Comparison of ENCODE assay signal across 28 cellular contexts in genomic region chr3:184932777-184933176, GRCh38.
"Had no signal": no experiment of that assay in that cellular context is flagged by ENCODE, and none has a peak within 500 bp of the region (broad histone marks: within the 10 kb centered on the region; RNA-seq: fewer than 3 reads in every experiment).

No MANE protein-coding gene starts in this region.

- H3K27me3 Mint-ChIP-seq: stimulated activated memory B cell treated with anti-CD40 and anti-IgM and Interleukin-4, amounts not matched to agents 10 μg/mL and 1 μg/mL and 100 μg/mL, for 72 hours; stimulated activated naive B cell treated with anti-CD40 and anti-IgM and Interleukin-4, amounts not matched to agents 10 μg/mL and 1 μg/mL and 100 μg/mL, for 72 hours; stimulated activated naive CD8-positive, alpha-beta T cell treated with anti-CD3 and anti-CD28 coated beads, Interleukin-15, amount 100 ng/mL, for 72 hours; stimulated activated naive CD8-positive, alpha-beta T cell treated with anti-CD3 and anti-CD28 coated beads, Interleukin-15, Interleukin-2, amounts not matched to agents 100 ng/mL and 50 ng/mL, for 24 hours; type B pancreatic cell had no signal

- H3K4me1 ChIP-seq: stomach, suprapubic skin, testis, thyroid gland, tibial artery, tibial nerve, transverse colon, upper lobe of left lung, upper lobe of right lung, uterus, vagina had no signal

- H3K4me1 Mint-ChIP-seq: stimulated activated effector memory CD8-positive, alpha-beta T cell treated with anti-CD3 and anti-CD28 coated beads, Interleukin-12 subunit alpha, Interleukin-12 subunit beta, amount 100 ng/mL, for 72 hours; stimulated activated memory B cell treated with anti-CD40 and anti-IgM and Interleukin-4, amounts not matched to agents 10 μg/mL and 1 μg/mL and 100 μg/mL, for 72 hours; stimulated activated naive B cell treated with anti-CD40 and anti-IgM and Interleukin-4, amounts not matched to agents 10 μg/mL and 1 μg/mL and 100 μg/mL, for 72 hours; stimulated activated naive CD8-positive, alpha-beta T cell treated with anti-CD3 and anti-CD28 coated beads, Interleukin-15, amount 100 ng/mL, for 72 hours had no signal

- ATAC-seq: stimulated activated effector memory CD8-positive, alpha-beta T cell treated with anti-CD3 and anti-CD28 coated beads, Interleukin-12 subunit alpha, Interleukin-12 subunit beta, amount 100 ng/mL, for 72 hours; stimulated activated memory B cell treated with anti-CD40 and anti-IgM and Interleukin-4, amounts not matched to agents 10 μg/mL and 1 μg/mL and 100 μg/mL, for 72 hours; stimulated activated naive B cell treated with anti-CD40 and anti-IgM and Interleukin-4, amounts not matched to agents 10 μg/mL and 1 μg/mL and 100 μg/mL, for 72 hours; stimulated activated naive CD8-positive, alpha-beta T cell treated with anti-CD3 and anti-CD28 coated beads, Interleukin-15, amount 100 ng/mL, for 72 hours; stimulated activated naive CD8-positive, alpha-beta T cell treated with anti-CD3 and anti-CD28 coated beads, Interleukin-15, Interleukin-2, amounts not matched to agents 100 U/mL and 50 U/mL, for 24 hours; upper lobe of right lung had no signal

- H3K36me3 ChIP-seq: uterus, vagina had no signal

- H3K4me3 ChIP-seq: stomach, suprapubic skin, testis, thoracic aorta, thyroid gland, tibial artery, tibial nerve, transverse colon, upper lobe of left lung, upper lobe of right lung, uterus, vagina had no signal

- H3K27me3 ChIP-seq: stomach, suprapubic skin, testis, thyroid gland, tibial artery, tibial nerve, transverse colon, upper lobe of left lung, upper lobe of right lung, uterus, vagina had no signal

- H3K27ac ChIP-seq: stomach, suprapubic skin, testis, thoracic aorta, thyroid gland, tibial artery, tibial nerve, transverse colon, upper lobe of left lung, upper lobe of right lung, uterus, vagina had no signal

- H3K9me3 ChIP-seq: stomach, suprapubic skin, testis, thoracic aorta, thyroid gland, tibial artery, tibial nerve, transverse colon, upper lobe of left lung, upper lobe of right lung, uterus, vagina had no signal

- H3K27ac Mint-ChIP-seq: stimulated activated effector memory CD8-positive, alpha-beta T cell treated with anti-CD3 and anti-CD28 coated beads, Interleukin-12 subunit alpha, Interleukin-12 subunit beta, amount 100 ng/mL, for 72 hours; stimulated activated memory B cell treated with anti-CD40 and anti-IgM and Interleukin-4, amounts not matched to agents 10 μg/mL and 1 μg/mL and 100 μg/mL, for 72 hours; stimulated activated naive B cell treated with anti-CD40 and anti-IgM and Interleukin-4, amounts not matched to agents 10 μg/mL and 1 μg/mL and 100 μg/mL, for 72 hours; stimulated activated naive CD8-positive, alpha-beta T cell treated with anti-CD3 and anti-CD28 coated beads, Interleukin-15, Interleukin-2, amounts not matched to agents 100 ng/mL and 50 ng/mL, for 24 hours; type B pancreatic cell had no signal

- H3K4me3 Mint-ChIP-seq: stimulated activated effector memory CD8-positive, alpha-beta T cell treated with anti-CD3 and anti-CD28 coated beads, Interleukin-12 subunit alpha, Interleukin-12 subunit beta, amount 100 ng/mL, for 72 hours; stimulated activated memory B cell treated with anti-CD40 and anti-IgM and Interleukin-4, amounts not matched to agents 10 μg/mL and 1 μg/mL and 100 μg/mL, for 72 hours; stimulated activated naive B cell treated with anti-CD40 and anti-IgM and Interleukin-4, amounts not matched to agents 10 μg/mL and 1 μg/mL and 100 μg/mL, for 72 hours; stimulated activated naive CD8-positive, alpha-beta T cell treated with anti-CD3 and anti-CD28 coated beads, Interleukin-15, amount 100 ng/mL, for 72 hours; stimulated activated naive CD8-positive, alpha-beta T cell treated with anti-CD3 and anti-CD28 coated beads, Interleukin-15, Interleukin-2, amounts not matched to agents 100 ng/mL and 50 ng/mL, for 24 hours; type B pancreatic cell had no signal

- DNase-seq: stimulated activated CD4-positive, alpha-beta T cell treated with anti-CD3 and anti-CD28 coated beads, Interleukin-2, amount 100 ng/mL, for 48 hours; stimulated activated CD4-positive, alpha-beta T cell treated with anti-CD3 and anti-CD28 coated beads, Interleukin-4, amount 100 ng/mL, for 1 hour; stimulated activated CD4-positive, alpha-beta T cell treated with anti-CD3 and anti-CD28 coated beads, Interleukin-4, amount 100 ng/mL, for 24 hours; stimulated activated CD4-positive, alpha-beta T cell treated with anti-CD3 and anti-CD28 coated beads, Interleukin-4, amount 100 ng/mL, for 4 hours; stimulated activated CD8-positive, alpha-beta memory T cell treated with anti-CD3 and anti-CD28 coated beads, Interleukin-4, amount 100 ng/mL, for 48 hours; stimulated activated naive B cell treated with anti-CD40 and anti-IgM and Interleukin-4, amounts not matched to agents 10 μg/mL and 1 μg/mL and 100 μg/mL, for 72 hours; stimulated activated naive CD4-positive, alpha-beta T cell; stimulated activated naive CD4-positive, alpha-beta T cell treated with Interleukin-2 at 50 U/mL for 16 hours; stimulated activated naive CD8-positive, alpha-beta T cell treated with anti-CD3 and anti-CD28 coated beads, Interleukin-15, amount 100 ng/mL, for 72 hours; stimulated activated naive CD8-positive, alpha-beta T cell treated with anti-CD3 and anti-CD28 coated beads, Interleukin-15, Interleukin-2, amounts not matched to agents 100 U/mL and 50 U/mL, for 24 hours; stomach; substantia nigra; testis; thyroid gland; tibial artery; transverse colon; trophoblast cell; upper lobe of left lung; upper lobe of right lung; uterus had no signal
